In genomic region chr10:78258303-78259030, GRCh38 we compare ENCODE assay signal across 1 cellular context.
TF ChIP-seq lines count a peak whose summit lies in the region.

No MANE protein-coding gene starts in this region.

TF ChIP-seq in GM12878, 131 proteins besides CTCF, POLR2A, EP300 and RAD21 (continued from another document):
- TF ChIP-seq ZNF687 (IDR thresholded peaks at IDR 0.05) (no peak), ZBED1 (IDR thresholded peaks at IDR 0.05; ENCODE audit: borderline replicate concordance) (no peak), NR2C1 (IDR thresholded peaks at IDR 0.05) (no peak)
